In genomic region chr3:28050895-28051294, GRCh38 we compare ENCODE assay signal across 9 cellular contexts.
A peak's percentile ranks its signal among the peaks of the same experiment; 100 is the strongest.
DNase-seq lines count a peak whose midpoint lies in the region; ATAC-seq and TF ChIP-seq lines count a peak whose summit lies in the region.
"Had no signal": no experiment of that assay in that cellular context is flagged by ENCODE, and none has a peak within 500 bp of the region (broad histone marks: within the 10 kb centered on the region; RNA-seq: fewer than 3 reads in every experiment).

No MANE protein-coding gene starts in this region.

- H3K9me3 Mint-ChIP-seq in activated CD8-positive, alpha-beta T cell treated with anti-CD3 and anti-CD28 coated beads for 36 hours: peaks cover 2% of the 10 kb centered on the region

- H3K9me2 ChIP-seq in HCT116 (ENCODE audit: insufficient read depth) (no peaks in the 10 kb centered on the region), hepatocyte (replicated peaks; ENCODE audit: insufficient read depth) (no peaks in the 10 kb centered on the region)

- POLR2A ChIA-PET in HCT116 (lab: Charles Lee): interaction anchor here (1.1 kb wide), 1 partner anchor 8 kb away, joined by 3 read pairs; no protein-coding TSS in a partner anchor
- POLR2A ChIA-PET in activated CD8-positive, alpha-beta T cell treated with anti-CD3 and anti-CD28 coated beads for 36 hours (lab: Charles Lee): no interaction called here

- H3K4me3 ChIP-seq in HCT116 (replicated peaks in 1 of 2; ENCODE audit: low read depth in 1 of 2, low read length in 2 of 2) (no peak overlapping the region), hepatocyte (no peak overlapping the region), aorta (ENCODE audit: low read length in 2 of 2) (no peak overlapping the region)

- intact Hi-C loops in HCT116 (cut with micrococcal nuclease) (loop anchor here (10.0 kb wide), 1 partner anchor 294 kb away; the partner anchor contains the start of genes AZI2 and ZCWPW2), aorta (cut with DNase I) (no loop called here)
- intact Hi-C loops in activated CD8-positive, alpha-beta T cell treated with anti-CD3 and anti-CD28 coated beads for 36 hours (cut with micrococcal nuclease): no loop called here

- H3K27me3 ChIP-seq in HCT116 (ENCODE audit: insufficient read depth, low read length) (no peaks in the 10 kb centered on the region), hepatocyte (no peaks in the 10 kb centered on the region), aorta (ENCODE audit: control insufficient read depth in 1 of 2, insufficient read depth in 2 of 2, low read length in 1 of 2) (no peaks in the 10 kb centered on the region)

- DNase-seq in CD1c-positive myeloid dendritic cell (ENCODE audit: extremely low spot score) (peak; percentile 23), HCT116 (ENCODE audit: low read depth, low spot score) (peak; percentile 73), hepatocyte (ENCODE audit: low spot score) (peak; percentile 82), cerebellum (ENCODE audit: low spot score) (no peak), aorta (no peak)
- peak; percentile 79 for DNase-seq in activated CD8-positive, alpha-beta T cell treated with anti-CD3 and anti-CD28 coated beads for 36 hours
- DNase-seq: effector CD4-positive, alpha-beta T cell had no signal

- H3K4me1 ChIP-seq in HCT116 (ENCODE audit: control insufficient read depth in 1 of 2, insufficient read depth in 2 of 2, low read length in 2 of 2): peaks cover 9 to 53% of the 10 kb centered on the region in 2 experiments
- peaks cover 3% of the 10 kb centered on the region for H3K4me1 ChIP-seq in hepatocyte (ENCODE audit: insufficient read depth)
- H3K4me1 ChIP-seq in aorta (ENCODE audit: control insufficient read depth in 1 of 2, insufficient read depth in 2 of 2, low read length in 2 of 2): no peaks in the 10 kb centered on the region

- TF ChIP-seq CTCF in HCT116 (IDR thresholded peaks at IDR 0.05 in 2 of 3, conservative IDR thresholded peaks at IDR 0.05 in 1 of 3; ENCODE audit: borderline replicate concordance in 1 of 3, insufficient read depth in 1 of 3, low read depth in 2 of 3, low read length in 2 of 3): no peak
- TF ChIP-seq CTCF in activated CD8-positive, alpha-beta T cell treated with anti-CD3 and anti-CD28 coated beads for 36 hours (IDR thresholded peaks at IDR 0.05): no peak
- no peak for TF ChIP-seq CTCF in hepatocyte (IDR thresholded peaks at IDR 0.05; ENCODE audit: poor library complexity)

- H3K4me2 ChIP-seq in HCT116 (ENCODE audit: low read length) (peak overlapping the region; percentile 35), hepatocyte (no peak overlapping the region)

- no peaks in the 10 kb centered on the region for H3K27me3 Mint-ChIP-seq in activated CD8-positive, alpha-beta T cell treated with anti-CD3 and anti-CD28 coated beads for 36 hours

- H3K9ac ChIP-seq in HCT116 (ENCODE audit: low read length): no peak overlapping the region

- peak; percentile 70 for ATAC-seq in HCT116
- peak; percentile 80 for ATAC-seq in activated CD8-positive, alpha-beta T cell treated with anti-CD3 and anti-CD28 coated beads for 36 hours
- no peak for ATAC-seq in HG03432 (IDR thresholded peaks at IDR 0.05; ENCODE audit: unreplicated experiment)
- no peak for ATAC-seq in HG02798 (IDR thresholded peaks at IDR 0.05; ENCODE audit: poor library complexity, unreplicated experiment)
- no peak for ATAC-seq in aorta (ENCODE audit: low FRiP score)

- H2AFZ ChIP-seq in HCT116 (ENCODE audit: low read depth, low read length, poor library complexity, severe bottlenecking) (no peak overlapping the region), hepatocyte (no peak overlapping the region)

- CTCF ChIA-PET in HCT116 (lab: Charles Lee): no interaction called here
- CTCF ChIA-PET in activated CD8-positive, alpha-beta T cell treated with anti-CD3 and anti-CD28 coated beads for 36 hours (lab: Charles Lee): interaction anchor here (1.5 kb wide), 2 partner anchors 167 to 339 kb away, joined by 3 to 4 read pairs; no protein-coding TSS in a partner anchor

- H3K27ac Mint-ChIP-seq in activated CD8-positive, alpha-beta T cell treated with anti-CD3 and anti-CD28 coated beads for 36 hours: peak overlapping the region; percentile 64

- WGBS in hepatocyte (ENCODE audit: low lambda C conversion rate, missing lambda C conversion rate): 67% methylated on average over 2 of the region's 2 CpGs
- WGBS in aorta, 2 donors: 85 to 86% methylated on average over 2 of the region's 2 CpGs

- H3K27ac ChIP-seq in HCT116 (ENCODE audit: low read depth, low read length): no peak overlapping the region
- H3K27ac ChIP-seq in hepatocyte: peak overlapping the region; percentile 13
- no peak overlapping the region for H3K27ac ChIP-seq in aorta (ENCODE audit: low read depth in 1 of 2, low read length in 2 of 2)

- H3K79me2 ChIP-seq in HCT116 (ENCODE audit: insufficient read depth, low read length) (0 out of 2 replicates have a peak, but pooled peaks cover 2% of the 10 kb centered on the region), hepatocyte (no peaks in the 10 kb centered on the region)

- BruUV-seq in HCT116 (replicated peaks; lab: Mats Ljungman, UMichigan): no TSS peak

- H3K4me1 Mint-ChIP-seq in activated CD8-positive, alpha-beta T cell treated with anti-CD3 and anti-CD28 coated beads for 36 hours (ENCODE audit: low read depth): peaks cover 42% of the 10 kb centered on the region

- peaks cover 2% of the 10 kb centered on the region for H3K36me3 Mint-ChIP-seq in activated CD8-positive, alpha-beta T cell treated with anti-CD3 and anti-CD28 coated beads for 36 hours (ENCODE audit: low read depth)

- no peaks in the 10 kb centered on the region for H4K20me1 ChIP-seq in HCT116 (ENCODE audit: insufficient read depth)
- H4K20me1 ChIP-seq in hepatocyte (ENCODE audit: insufficient read depth, poor library complexity, severe bottlenecking): no peaks in the 10 kb centered on the region

- RAD21 ChIA-PET in HCT116 (lab: Charles Lee; ENCODE audit: low non-redundant PET in 1 of 2, low total read pairs in 2 of 2, uncharacterized antibody in 2 of 2, unreplicated experiment in 2 of 2): no interaction called here

- H3K36me3 ChIP-seq in HCT116 (ENCODE audit: control insufficient read depth in 1 of 2, insufficient read depth in 2 of 2, low read length in 2 of 2): no peaks in the 10 kb centered on the region
- no peaks in the 10 kb centered on the region for H3K36me3 ChIP-seq in hepatocyte (replicated peaks; ENCODE audit: insufficient read depth, low read depth)
- no peaks in the 10 kb centered on the region for H3K36me3 ChIP-seq in aorta (ENCODE audit: control insufficient read depth in 1 of 2, insufficient read depth in 2 of 2, low read length in 1 of 2)

- no peak for TF ChIP-seq RAD21 in HCT116 (IDR thresholded peaks at IDR 0.05; ENCODE audit: low read depth)

- H3K4me3 Mint-ChIP-seq in activated CD8-positive, alpha-beta T cell treated with anti-CD3 and anti-CD28 coated beads for 36 hours: peak overlapping the region; percentile 26

- no peak for TF ChIP-seq POLR2A in HCT116 (IDR thresholded peaks at IDR 0.05; ENCODE audit: borderline replicate concordance, extremely low read depth, insufficient read depth, insufficient read length)

- H3K9me3 ChIP-seq in HCT116 (ENCODE audit: control insufficient read depth in 1 of 2, insufficient read depth in 1 of 2, low read depth in 1 of 2, low read length in 2 of 2): no peaks in the 10 kb centered on the region
- H3K9me3 ChIP-seq in hepatocyte (ENCODE audit: low read depth): no peaks in the 10 kb centered on the region
- H3K9me3 ChIP-seq in aorta (ENCODE audit: control insufficient read depth, low read length): no peaks in the 10 kb centered on the region

TF ChIP-seq in HCT116, 20 proteins besides CTCF, POLR2A, EP300 and RAD21 (continues in another document):
- TF ChIP-seq ATF3 (IDR thresholded peaks at IDR 0.05) (no peak), JUND (IDR thresholded peaks at IDR 0.05) (peak; percentile 89), SIN3A (IDR thresholded peaks at IDR 0.05; ENCODE audit: low read depth) (peak; percentile 52; the same call in 1 of the 2 replicates), ZFX (IDR thresholded peaks at IDR 0.05) (no peak), CBX3 (IDR thresholded peaks at IDR 0.05; ENCODE audit: low read depth) (peak; percentile 66), MAX (IDR thresholded peaks at IDR 0.05) (peak; percentile 63), SP1 (IDR thresholded peaks at IDR 0.05; ENCODE audit: low read depth) (peak; percentile 74), ZNF274 (IDR thresholded peaks at IDR 0.05; ENCODE audit: low read depth, low read length) (no peak), EZH2phosphoT487 (IDR thresholded peaks at IDR 0.05; ENCODE audit: borderline replicate concordance) (no peak), TCF7L2 (IDR thresholded peaks at IDR 0.05; ENCODE audit: borderline replicate concordance, extremely low read depth, insufficient read depth, insufficient read length) (no peak), SRF (IDR thresholded peaks at IDR 0.05; ENCODE audit: low read depth) (no peak), ZBTB33 (IDR thresholded peaks at IDR 0.05; ENCODE audit: extremely low read depth, insufficient replicate concordance, low read length) (no peak)

Comparison
In these comparisons a context has a peak if more than half of its experiments do, and no peak if none do; other contexts are left out.
1. DNase-seq: peak in CD1c-positive myeloid dendritic cell (single experiment), HCT116 (single experiment), activated CD8-positive, alpha-beta T cell treated with anti-CD3 and anti-CD28 coated beads for 36 hours (single experiment) and hepatocyte (single experiment); none in cerebellum (single experiment) and aorta (0 of 2).
2. ATAC-seq: peak in HCT116 (single experiment) and activated CD8-positive, alpha-beta T cell treated with anti-CD3 and anti-CD28 coated beads for 36 hours (single experiment); none in HG03432 (single experiment), HG02798 (single experiment) and aorta (single experiment).